In the genomic region with DNA sequence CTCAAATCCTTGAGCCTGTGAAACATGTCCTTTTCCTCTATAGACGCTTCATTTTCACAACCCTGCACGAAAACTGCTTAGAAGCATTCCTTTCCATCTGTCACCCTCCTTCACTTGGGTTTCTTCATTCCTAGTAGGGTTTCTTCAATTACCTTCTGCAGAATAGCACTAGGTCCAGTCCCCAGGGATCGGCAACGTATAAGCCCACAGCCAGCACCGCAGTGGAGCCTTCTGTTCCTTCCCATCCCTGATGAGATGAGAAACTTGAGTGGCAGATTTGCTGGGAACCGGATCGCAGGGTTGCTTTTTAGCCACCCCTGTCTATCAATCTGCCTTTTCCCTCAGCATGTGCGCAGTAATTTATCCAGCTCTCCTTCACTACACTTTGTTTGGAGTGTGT, we compare ENCODE assay signal across 12 cellular contexts.
DNase-seq lines count a peak whose midpoint lies in the region; ATAC-seq and TF ChIP-seq lines count a peak whose summit lies in the region.
"Had no signal": no experiment of that assay in that cellular context is flagged by ENCODE, and none has a peak within 500 bp of the region (broad histone marks: within the 10 kb centered on the region; RNA-seq: fewer than 3 reads in every experiment).

No MANE protein-coding gene starts in this region.

- 94% methylated on average over 8 of the region's 8 CpGs for WGBS in esophagus muscularis mucosa

- H3K36me3 Mint-ChIP-seq in activated naive CD4-positive, alpha-beta T cell treated with anti-CD3 and anti-CD28 coated beads, Interleukin-2, amount 50 U/mL, for 24 hours, result no peaks in the 10 kb centered on the region
- H3K36me3 Mint-ChIP-seq in activated naive CD4-positive, alpha-beta T cell treated with anti-CD3 and anti-CD28 coated beads for 36 hours (ENCODE audit: low read depth), result no peaks in the 10 kb centered on the region

- no peak overlapping the region for H3K27ac Mint-ChIP-seq in activated naive CD4-positive, alpha-beta T cell treated with anti-CD3 and anti-CD28 coated beads, Interleukin-2, amount 50 U/mL, for 24 hours
- no peak overlapping the region for H3K27ac Mint-ChIP-seq in activated naive CD4-positive, alpha-beta T cell treated with anti-CD3 and anti-CD28 coated beads for 36 hours
- no peak overlapping the region for H3K27ac Mint-ChIP-seq in stimulated activated naive CD8-positive, alpha-beta T cell treated with anti-CD3 and anti-CD28 coated beads, Interleukin-15, amount 100 ng/mL, for 72 hours
- H3K27ac Mint-ChIP-seq: endodermal cell had no signal

- no peaks in the 10 kb centered on the region for H3K9me3 Mint-ChIP-seq in activated naive CD4-positive, alpha-beta T cell treated with anti-CD3 and anti-CD28 coated beads, Interleukin-2, amount 50 U/mL, for 24 hours
- H3K9me3 Mint-ChIP-seq in activated naive CD4-positive, alpha-beta T cell treated with anti-CD3 and anti-CD28 coated beads for 36 hours, result no peaks in the 10 kb centered on the region
- no peaks in the 10 kb centered on the region for H3K9me3 Mint-ChIP-seq in stimulated activated naive CD8-positive, alpha-beta T cell treated with anti-CD3 and anti-CD28 coated beads, Interleukin-15, amount 100 ng/mL, for 72 hours

- TF ChIP-seq CTCF in esophagus muscularis mucosa (IDR thresholded peaks at IDR 0.05) (no peak), Peyer's patch (IDR thresholded peaks at IDR 0.05) (no peak)

- H3K4me1 ChIP-seq in esophagus muscularis mucosa (peaks cover 12 to 26% (median 19%) of the 10 kb centered on the region in 4 donors), Peyer's patch (peaks cover 0 to 6% (median 0%) of the 10 kb centered on the region in 4 donors)

- CTCF ChIA-PET in activated naive CD4-positive, alpha-beta T cell treated with anti-CD3 and anti-CD28 coated beads for 36 hours (lab: Charles Lee), result interaction anchor here (0.6 to 4.8 kb wide), 9 partner anchors 8 to 109 kb away, joined by 3 to 32 read pairs (median 5); no protein-coding TSS in a partner anchor

- H3K27me3 ChIP-seq in esophagus muscularis mucosa (peaks cover 0 to 28% (median 12%) of the 10 kb centered on the region in 4 donors), Peyer's patch (no peaks in the 10 kb centered on the region)

- peaks cover 15% of the 10 kb centered on the region for H3K4me1 Mint-ChIP-seq in activated naive CD4-positive, alpha-beta T cell treated with anti-CD3 and anti-CD28 coated beads, Interleukin-2, amount 50 U/mL, for 24 hours
- peaks cover 13% of the 10 kb centered on the region for H3K4me1 Mint-ChIP-seq in activated naive CD4-positive, alpha-beta T cell treated with anti-CD3 and anti-CD28 coated beads for 36 hours (ENCODE audit: low read depth)
- H3K4me1 Mint-ChIP-seq in stimulated activated naive CD8-positive, alpha-beta T cell treated with anti-CD3 and anti-CD28 coated beads, Interleukin-15, amount 100 ng/mL, for 72 hours, result peaks cover 23% of the 10 kb centered on the region

- peak overlapping the region; percentile 74 for H3K4me3 Mint-ChIP-seq in activated naive CD4-positive, alpha-beta T cell treated with anti-CD3 and anti-CD28 coated beads, Interleukin-2, amount 50 U/mL, for 24 hours
- H3K4me3 Mint-ChIP-seq in activated naive CD4-positive, alpha-beta T cell treated with anti-CD3 and anti-CD28 coated beads for 36 hours, result no peak overlapping the region
- peak overlapping the region; percentile 85 to 90 for H3K4me3 Mint-ChIP-seq in stimulated activated naive CD8-positive, alpha-beta T cell treated with anti-CD3 and anti-CD28 coated beads, Interleukin-15, amount 100 ng/mL, for 72 hours

- no peak for DNase-seq in activated naive CD4-positive, alpha-beta T cell treated with anti-CD3 and anti-CD28 coated beads for 36 hours
- peak; percentile 49 for DNase-seq in SK-N-DZ (ENCODE audit: low spot score)
- DNase-seq in esophagus muscularis mucosa (ENCODE audit: extremely low spot score), result peak; percentile 75
- no peak for DNase-seq in stimulated activated naive CD8-positive, alpha-beta T cell treated with anti-CD3 and anti-CD28 coated beads, Interleukin-15, amount 100 ng/mL, for 72 hours
- no peak for DNase-seq in Peyer's patch
- DNase-seq: foreskin melanocyte, posterior cingulate gyrus had no signal

- H3K27ac ChIP-seq in esophagus muscularis mucosa (replicated peaks in 1 of 4), result no peak overlapping the region
- no peak overlapping the region for H3K27ac ChIP-seq in Peyer's patch
- H3K27ac ChIP-seq: tibial nerve had no signal

- no peak for TF ChIP-seq POLR2A in esophagus muscularis mucosa (IDR thresholded peaks at IDR 0.05; ENCODE audit: low read depth)
- no peak for TF ChIP-seq POLR2A in Peyer's patch (IDR thresholded peaks at IDR 0.05)

- no peak for TF ChIP-seq EP300 in esophagus muscularis mucosa (IDR thresholded peaks at IDR 0.05)

- H3K27me3 Mint-ChIP-seq in activated naive CD4-positive, alpha-beta T cell treated with anti-CD3 and anti-CD28 coated beads, Interleukin-2, amount 50 U/mL, for 24 hours, result peaks cover 17% of the 10 kb centered on the region
- H3K27me3 Mint-ChIP-seq in activated naive CD4-positive, alpha-beta T cell treated with anti-CD3 and anti-CD28 coated beads for 36 hours (ENCODE audit: low read depth), result peaks cover 28% of the 10 kb centered on the region
- H3K27me3 Mint-ChIP-seq in stimulated activated naive CD8-positive, alpha-beta T cell treated with anti-CD3 and anti-CD28 coated beads, Interleukin-15, amount 100 ng/mL, for 72 hours, result peaks cover 44% of the 10 kb centered on the region

- intact Hi-C loops in activated naive CD4-positive, alpha-beta T cell treated with anti-CD3 and anti-CD28 coated beads for 36 hours (cut with micrococcal nuclease), result loop anchor here (5.0 kb wide), 1 partner anchor 119 kb away; no protein-coding TSS in a partner anchor
- intact Hi-C loops in esophagus muscularis mucosa (cut with DNase I), result loop anchor here (2.0 kb wide), 1 partner anchor 64 kb away; no protein-coding TSS in a partner anchor

- H3K36me3 ChIP-seq in esophagus muscularis mucosa (no peaks in the 10 kb centered on the region), Peyer's patch (no peaks in the 10 kb centered on the region)
- H3K36me3 ChIP-seq: tibial nerve had no signal

- H3K4me3 ChIP-seq in esophagus muscularis mucosa, result no peak overlapping the region
- H3K4me3 ChIP-seq in Peyer's patch, result no peak overlapping the region

- no peak for ATAC-seq in stimulated activated naive CD8-positive, alpha-beta T cell treated with anti-CD3 and anti-CD28 coated beads, Interleukin-15, amount 100 ng/mL, for 72 hours
- ATAC-seq in GM19035 (IDR thresholded peaks at IDR 0.05; ENCODE audit: unreplicated experiment), result no peak
- no peak for ATAC-seq in GM21786 (IDR thresholded peaks at IDR 0.05; ENCODE audit: unreplicated experiment)

- H3K9me3 ChIP-seq in esophagus muscularis mucosa, result no peaks in the 10 kb centered on the region
- no peaks in the 10 kb centered on the region for H3K9me3 ChIP-seq in Peyer's patch
- H3K9me3 ChIP-seq: tibial nerve had no signal

Comparison
In these comparisons a context has a peak if more than half of its experiments do, and no peak if none do; other contexts are left out.
1. DNase-seq: peak in SK-N-DZ (single experiment) and esophagus muscularis mucosa (single experiment); none in activated naive CD4-positive, alpha-beta T cell treated with anti-CD3 and anti-CD28 coated beads for 36 hours (single experiment), stimulated activated naive CD8-positive, alpha-beta T cell treated with anti-CD3 and anti-CD28 coated beads, Interleukin-15, amount 100 ng/mL, for 72 hours (0 of 2) and Peyer's patch (0 of 3).